9 cellular contexts compared by ENCODE assay signal in genomic region chr7:8442814-8443304, GRCh38. TPM values are rescaled to one million over a fixed set of nuclear protein-coding genes. Genes with fewer than 3 reads are reported as not detected.
DNase-seq lines count a peak whose midpoint lies in the region; ATAC-seq and TF ChIP-seq lines count a peak whose summit lies in the region.
"Had no signal": no experiment of that assay in that cellular context is flagged by ENCODE, and none has a peak within 500 bp of the region (broad histone marks: within the 10 kb centered on the region; RNA-seq: fewer than 3 reads in every experiment).

No MANE protein-coding gene starts in this region.

- H3K4me1 ChIP-seq in SK-N-SH (ENCODE audit: control insufficient read depth in 1 of 2, insufficient read depth in 2 of 2, low read depth in 1 of 2, low read length in 1 of 2) (no peaks in the 10 kb centered on the region; a peak in 1 of 4 replicates), Peyer's patch (no peaks in the 10 kb centered on the region)

- no peaks in the 10 kb centered on the region for H3F3A ChIP-seq in SK-N-SH (replicated peaks; ENCODE audit: insufficient read depth)

- H2AFZ ChIP-seq in SK-N-SH (ENCODE audit: low read depth), result no peak overlapping the region

- CTCF ChIA-PET in activated CD4-positive, alpha-beta T cell treated with anti-CD3 and anti-CD28 coated beads, Interleukin-2, amount 10 ng/mL, durations not matched to agents 7 days and 5 days (lab: Charles Lee), result no interaction called here
- CTCF ChIA-PET in SK-N-SH (lab: Yijun Ruan, JAX), result interaction anchor here (0.7 to 1.2 kb wide), 3 partner anchors 10 to 380 kb away, joined by 3 to 5 read pairs (median 3); partner anchors contain the start of gene NXPH1

- DNase-seq in COLO668 (lab: John Stamatoyannopoulos, UW; ENCODE audit: unreplicated experiment) (peak; percentile 91), fibroblast of the aortic adventitia (ENCODE audit: low read depth) (peak; percentile 7), omental fat pad (ENCODE audit: low spot score) (no peak), SK-N-SH (no peak), H4 (ENCODE audit: low spot score) (no peak), Peyer's patch (no peak)
- DNase-seq in activated CD4-positive, alpha-beta T cell treated with anti-CD3 and anti-CD28 coated beads, Interleukin-2, amount 10 ng/mL, durations not matched to agents 7 days and 5 days, result peak; percentile 74

- H3K4me3 ChIP-seq in fibroblast of the aortic adventitia (ENCODE audit: low read depth, low read length) (no peak overlapping the region), SK-N-SH (ENCODE audit: low read depth in 2 of 2, low read length in 1 of 2) (no peak overlapping the region), Peyer's patch (no peak overlapping the region)

- H3K79me2 ChIP-seq in SK-N-SH (ENCODE audit: insufficient read depth), result no peaks in the 10 kb centered on the region

- WGBS in SK-N-SH (ENCODE audit: low lambda C conversion rate), result 85% methylated on average over 32 of the region's 40 CpGs

- peak overlapping the region; percentile 50 for H3K4me3 Mint-ChIP-seq in activated CD4-positive, alpha-beta T cell treated with anti-CD3 and anti-CD28 coated beads, Interleukin-2, amount 10 ng/mL, durations not matched to agents 7 days and 5 days
- H3K4me3 Mint-ChIP-seq: stimulated activated naive CD8-positive, alpha-beta T cell treated with anti-CD3 and anti-CD28 coated beads, Interleukin-15, Interleukin-2, amounts not matched to agents 100 ng/mL and 50 ng/mL, for 24 hours had no signal

- peaks cover 64% of the 10 kb centered on the region for H3K27me3 Mint-ChIP-seq in activated CD4-positive, alpha-beta T cell treated with anti-CD3 and anti-CD28 coated beads, Interleukin-2, amount 10 ng/mL, durations not matched to agents 7 days and 5 days

- TF ChIP-seq RAD21 in SK-N-SH (IDR thresholded peaks at IDR 0.05; ENCODE audit: low read length), result no peak

- POLR2A ChIA-PET in activated CD4-positive, alpha-beta T cell treated with anti-CD3 and anti-CD28 coated beads, Interleukin-2, amount 10 ng/mL, durations not matched to agents 7 days and 5 days (lab: Charles Lee), result no interaction called here
- POLR2A ChIA-PET in SK-N-SH (lab: Yijun Ruan, JAX), result no interaction called here

- TF ChIP-seq CTCF in fibroblast of the aortic adventitia (IDR thresholded peaks at IDR 0.05; ENCODE audit: insufficient read depth, low read length), result no peak
- no peak for TF ChIP-seq CTCF in omental fat pad (IDR thresholded peaks at IDR 0.05)
- no peak for TF ChIP-seq CTCF in SK-N-SH (IDR thresholded peaks at IDR 0.05)
- TF ChIP-seq CTCF in Peyer's patch (IDR thresholded peaks at IDR 0.05), result no peak

- no peak for TF ChIP-seq POLR2A in Peyer's patch (IDR thresholded peaks at IDR 0.05)

- no peaks in the 10 kb centered on the region for H4K20me1 ChIP-seq in SK-N-SH (ENCODE audit: insufficient read depth)

- peaks cover 3% of the 10 kb centered on the region; the same call in 1 of the 2 replicates for H3K9me3 ChIP-seq in SK-N-SH
- peaks cover 0 to 7% (median 3%) of the 10 kb centered on the region in 4 donors for H3K9me3 ChIP-seq in Peyer's patch

- peaks cover 4% of the 10 kb centered on the region for H3K9me3 Mint-ChIP-seq in activated CD4-positive, alpha-beta T cell treated with anti-CD3 and anti-CD28 coated beads, Interleukin-2, amount 10 ng/mL, durations not matched to agents 7 days and 5 days

- H3K36me3 Mint-ChIP-seq in activated CD4-positive, alpha-beta T cell treated with anti-CD3 and anti-CD28 coated beads, Interleukin-2, amount 10 ng/mL, durations not matched to agents 7 days and 5 days (ENCODE audit: low read depth), result peaks cover 11% of the 10 kb centered on the region

- ATAC-seq in HG02943 (IDR thresholded peaks at IDR 0.05; ENCODE audit: low read depth, unreplicated experiment) (peak; percentile 81), omental fat pad (ENCODE audit: low FRiP score) (peak; percentile 41)

- H3K36me3 ChIP-seq in SK-N-SH (replicated peaks in 1 of 2; ENCODE audit: control insufficient read depth in 1 of 2, insufficient read depth in 2 of 2, low read length in 1 of 2) (no peaks in the 10 kb centered on the region), Peyer's patch (no peaks in the 10 kb centered on the region)

- H3K27ac Mint-ChIP-seq in activated CD4-positive, alpha-beta T cell treated with anti-CD3 and anti-CD28 coated beads, Interleukin-2, amount 10 ng/mL, durations not matched to agents 7 days and 5 days, result peak overlapping the region; percentile 77
- H3K27ac Mint-ChIP-seq: stimulated activated naive CD8-positive, alpha-beta T cell treated with anti-CD3 and anti-CD28 coated beads, Interleukin-15, Interleukin-2, amounts not matched to agents 100 ng/mL and 50 ng/mL, for 24 hours had no signal

- no peak for TF ChIP-seq EP300 in SK-N-SH (IDR thresholded peaks at IDR 0.05; ENCODE audit: borderline replicate concordance in 1 of 2, low read depth in 1 of 2, low read length in 1 of 2)

- H3K27ac ChIP-seq in SK-N-SH (ENCODE audit: low read depth in 2 of 2, low read length in 1 of 2) (no peak overlapping the region), Peyer's patch (no peak overlapping the region)

- H3K9me2 ChIP-seq in SK-N-SH, result no peaks in the 10 kb centered on the region

- no peak overlapping the region for H3K9ac ChIP-seq in SK-N-SH

- peaks cover 9% of the 10 kb centered on the region for H3K4me1 Mint-ChIP-seq in activated CD4-positive, alpha-beta T cell treated with anti-CD3 and anti-CD28 coated beads, Interleukin-2, amount 10 ng/mL, durations not matched to agents 7 days and 5 days

- H3K4me2 ChIP-seq in SK-N-SH, result no peak overlapping the region

- no peaks in the 10 kb centered on the region for H3K27me3 ChIP-seq in SK-N-SH (ENCODE audit: insufficient read depth)
- H3K27me3 ChIP-seq in Peyer's patch, result peaks cover 0 to 13% of the 10 kb centered on the region in 2 donors

TF ChIP-seq in SK-N-SH, 30 proteins besides CTCF, POLR2A, EP300 and RAD21:
- TF ChIP-seq PBX3 (IDR thresholded peaks at IDR 0.05), result no peak
- TF ChIP-seq, protein P1, sequence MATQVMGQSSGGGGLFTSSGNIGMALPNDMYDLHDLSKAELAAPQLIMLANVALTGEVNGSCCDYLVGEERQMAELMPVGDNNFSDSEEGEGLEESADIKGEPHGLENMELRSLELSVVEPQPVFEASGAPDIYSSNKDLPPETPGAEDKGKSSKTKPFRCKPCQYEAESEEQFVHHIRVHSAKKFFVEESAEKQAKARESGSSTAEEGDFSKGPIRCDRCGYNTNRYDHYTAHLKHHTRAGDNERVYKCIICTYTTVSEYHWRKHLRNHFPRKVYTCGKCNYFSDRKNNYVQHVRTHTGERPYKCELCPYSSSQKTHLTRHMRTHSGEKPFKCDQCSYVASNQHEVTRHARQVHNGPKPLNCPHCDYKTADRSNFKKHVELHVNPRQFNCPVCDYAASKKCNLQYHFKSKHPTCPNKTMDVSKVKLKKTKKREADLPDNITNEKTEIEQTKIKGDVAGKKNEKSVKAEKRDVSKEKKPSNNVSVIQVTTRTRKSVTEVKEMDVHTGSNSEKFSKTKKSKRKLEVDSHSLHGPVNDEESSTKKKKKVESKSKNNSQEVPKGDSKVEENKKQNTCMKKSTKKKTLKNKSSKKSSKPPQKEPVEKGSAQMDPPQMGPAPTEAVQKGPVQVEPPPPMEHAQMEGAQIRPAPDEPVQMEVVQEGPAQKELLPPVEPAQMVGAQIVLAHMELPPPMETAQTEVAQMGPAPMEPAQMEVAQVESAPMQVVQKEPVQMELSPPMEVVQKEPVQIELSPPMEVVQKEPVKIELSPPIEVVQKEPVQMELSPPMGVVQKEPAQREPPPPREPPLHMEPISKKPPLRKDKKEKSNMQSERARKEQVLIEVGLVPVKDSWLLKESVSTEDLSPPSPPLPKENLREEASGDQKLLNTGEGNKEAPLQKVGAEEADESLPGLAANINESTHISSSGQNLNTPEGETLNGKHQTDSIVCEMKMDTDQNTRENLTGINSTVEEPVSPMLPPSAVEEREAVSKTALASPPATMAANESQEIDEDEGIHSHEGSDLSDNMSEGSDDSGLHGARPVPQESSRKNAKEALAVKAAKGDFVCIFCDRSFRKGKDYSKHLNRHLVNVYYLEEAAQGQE (IDR thresholded peaks at IDR 0.05; ENCODE audit: low read depth, low read length), result no peak

RNA-seq across cellular contexts. Expression of gene NXPH1, which starts 9.4 kb away (rescaled TPM):
- not detected for total RNA-seq in activated CD4-positive, alpha-beta T cell treated with anti-CD3 and anti-CD28 coated beads, Interleukin-2, amount 10 ng/mL, durations not matched to agents 7 days and 5 days
- not detected in 2 replicates for total RNA-seq in fibroblast of the aortic adventitia (ENCODE audit: low replicate concordance)
- total RNA-seq in omental fat pad, result not detected
- polyA plus RNA-seq in SK-N-SH (2012; rRNA removed), result not detected in 2 replicates
- 0.01 and 0.16 TPM in 2 replicates for polyA plus RNA-seq in SK-N-SH (2012; cell fraction: cytosol; rRNA removed)
- polyA plus RNA-seq in SK-N-SH (2012; cell fraction: nucleus; rRNA removed), result not detected in 2 replicates
- total RNA-seq in H4 (2014; rRNA removed; shearing (Covaris generic)), result 0.70 TPM in 1 of 2 replicates, not detected in the other
- total RNA-seq in Peyer's patch, result not detected

Comparison
In these comparisons a context has a peak if more than half of its experiments do, and no peak if none do; other contexts are left out.
1. DNase-seq: peak in COLO668 (single experiment), activated CD4-positive, alpha-beta T cell treated with anti-CD3 and anti-CD28 coated beads, Interleukin-2, amount 10 ng/mL, durations not matched to agents 7 days and 5 days (single experiment) and fibroblast of the aortic adventitia (single experiment); none in omental fat pad (single experiment), SK-N-SH (single experiment), H4 (single experiment) and Peyer's patch (0 of 3).